2 cellular contexts compared by ENCODE assay signal in the genomic region with DNA sequence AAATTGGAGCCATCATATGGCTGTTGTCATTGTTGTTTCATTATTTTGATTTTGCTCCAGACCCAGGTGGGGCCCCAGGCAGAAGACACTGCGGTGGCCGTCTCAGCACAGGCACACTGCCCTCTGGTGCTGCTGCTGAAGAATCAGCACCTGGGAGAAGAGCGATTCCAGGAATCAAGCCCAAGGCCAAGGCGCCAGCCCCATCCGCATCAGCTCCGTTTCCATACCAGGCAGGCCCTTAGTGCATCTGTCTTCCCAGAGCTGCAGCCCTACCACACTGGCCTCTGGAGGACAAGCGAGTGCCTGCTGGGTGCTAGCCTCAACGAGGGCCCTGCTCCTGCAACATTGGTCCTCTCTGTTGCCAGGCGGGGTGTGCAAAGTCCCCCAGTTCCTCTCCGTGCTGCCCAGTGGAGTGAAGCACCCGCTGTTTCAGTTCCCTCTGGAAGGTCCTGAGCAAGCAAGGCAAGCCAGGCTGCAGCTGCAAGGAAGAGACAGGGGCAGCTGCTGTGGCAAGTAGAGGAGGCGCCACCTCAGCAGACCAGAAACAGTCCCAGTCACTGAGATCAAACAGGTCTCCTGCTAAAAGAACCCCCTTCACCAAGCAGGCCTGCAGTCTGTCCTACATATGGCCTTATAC.
TF ChIP-seq lines count a peak whose summit lies in the region.

No MANE protein-coding gene starts in this region.

TF ChIP-seq in HEK293, 187 proteins besides CTCF, POLR2A, EP300 and RAD21:
- TF ChIP-seq ZSCAN5A (tag by site-specific recombination; IDR thresholded peaks at IDR 0.05): no peak
- TF ChIP-seq ZNF2 (tag by site-specific recombination; IDR thresholded peaks at IDR 0.05): peak; percentile 64; the same call in 1 of the 2 replicates
- TF ChIP-seq, protein P1, sequence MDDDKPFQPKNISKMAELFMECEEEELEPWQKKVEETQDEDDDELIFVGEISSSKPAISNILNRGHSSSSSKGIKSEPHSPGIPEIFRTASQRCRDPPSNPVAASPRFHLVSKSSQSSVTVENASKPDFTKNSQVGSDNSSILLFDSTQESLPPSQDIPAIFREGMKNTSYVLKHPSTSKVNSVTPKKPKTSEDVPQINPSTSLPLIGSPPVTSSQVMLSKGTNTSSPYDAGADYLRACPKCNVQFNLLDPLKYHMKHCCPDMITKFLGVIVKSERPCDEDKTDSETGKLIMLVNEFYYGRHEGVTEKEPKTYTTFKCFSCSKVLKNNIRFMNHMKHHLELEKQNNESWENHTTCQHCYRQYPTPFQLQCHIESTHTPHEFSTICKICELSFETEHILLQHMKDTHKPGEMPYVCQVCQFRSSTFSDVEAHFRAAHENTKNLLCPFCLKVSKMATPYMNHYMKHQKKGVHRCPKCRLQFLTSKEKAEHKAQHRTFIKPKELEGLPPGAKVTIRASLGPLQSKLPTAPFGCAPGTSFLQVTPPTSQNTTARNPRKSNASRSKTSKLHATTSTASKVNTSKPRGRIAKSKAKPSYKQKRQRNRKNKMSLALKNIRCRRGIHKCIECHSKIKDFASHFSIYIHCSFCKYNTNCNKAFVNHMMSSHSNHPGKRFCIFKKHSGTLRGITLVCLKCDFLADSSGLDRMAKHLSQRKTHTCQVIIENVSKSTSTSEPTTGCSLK (tag by site-specific recombination; IDR thresholded peaks at IDR 0.05): no peak
- no peak for TF ChIP-seq ZSCAN30 (tag by site-specific recombination; IDR thresholded peaks at IDR 0.05)
- no peak for TF ChIP-seq ZNF518A (tag by site-specific recombination; conservative IDR thresholded peaks at IDR 0.05; ENCODE audit: low read depth)

TF ChIP-seq in GM12878, 131 proteins besides CTCF, POLR2A, EP300 and RAD21:
- TF ChIP-seq SPI1 (IDR thresholded peaks at IDR 0.05; ENCODE audit: borderline replicate concordance, insufficient read depth, low read depth, low read length): peak; percentile 74
- no peak for TF ChIP-seq EZH2 (IDR thresholded peaks at IDR 0.05; ENCODE audit: borderline replicate concordance, control insufficient read depth, low read depth, low read length)
- no peak for TF ChIP-seq RUNX3 (IDR thresholded peaks at IDR 0.05; ENCODE audit: low read length)
- peak; percentile 45; the same call in 1 of the 2 replicates for TF ChIP-seq TCF12 (IDR thresholded peaks at IDR 0.05; ENCODE audit: low read depth, low read length)
